In genomic region chr11:79088967-79089366, GRCh38 we compare ENCODE assay signal across 1 cellular context.
TF ChIP-seq lines count a peak whose summit lies in the region.

No MANE protein-coding gene starts in this region.

TF ChIP-seq in endothelial cell of umbilical vein, 7 proteins besides CTCF, POLR2A, EP300 and RAD21:
- no peak for TF ChIP-seq POLR2AphosphoS5 (IDR thresholded peaks at IDR 0.05; ENCODE audit: insufficient read depth, low read depth, low read length)
- no peak for TF ChIP-seq JUN (IDR thresholded peaks at IDR 0.05; ENCODE audit: borderline replicate concordance, insufficient read depth, insufficient read length, low read depth)
- TF ChIP-seq, protein P1, sequence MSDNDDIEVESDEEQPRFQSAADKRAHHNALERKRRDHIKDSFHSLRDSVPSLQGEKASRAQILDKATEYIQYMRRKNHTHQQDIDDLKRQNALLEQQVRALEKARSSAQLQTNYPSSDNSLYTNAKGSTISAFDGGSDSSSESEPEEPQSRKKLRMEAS (IDR thresholded peaks at IDR 0.05; ENCODE audit: insufficient read depth, insufficient read length) = no peak
- no peak for TF ChIP-seq MYC (IDR thresholded peaks at IDR 0.05; ENCODE audit: low read depth, low read length)
- no peak for TF ChIP-seq EZH2 (IDR thresholded peaks at IDR 0.05; ENCODE audit: borderline replicate concordance, low read depth, low read length, severe bottlenecking)
- no peak for TF ChIP-seq GATA2 (IDR thresholded peaks at IDR 0.05; ENCODE audit: insufficient read depth, insufficient read length, low read depth, low read length)
- no peak for TF ChIP-seq FOS (IDR thresholded peaks at IDR 0.05; ENCODE audit: borderline replicate concordance, insufficient read depth, low read length)
TF ChIP-seq in endothelial cell of umbilical vein: peak in this region for 0.
